11 cellular contexts compared by ENCODE assay signal in the genomic region with DNA sequence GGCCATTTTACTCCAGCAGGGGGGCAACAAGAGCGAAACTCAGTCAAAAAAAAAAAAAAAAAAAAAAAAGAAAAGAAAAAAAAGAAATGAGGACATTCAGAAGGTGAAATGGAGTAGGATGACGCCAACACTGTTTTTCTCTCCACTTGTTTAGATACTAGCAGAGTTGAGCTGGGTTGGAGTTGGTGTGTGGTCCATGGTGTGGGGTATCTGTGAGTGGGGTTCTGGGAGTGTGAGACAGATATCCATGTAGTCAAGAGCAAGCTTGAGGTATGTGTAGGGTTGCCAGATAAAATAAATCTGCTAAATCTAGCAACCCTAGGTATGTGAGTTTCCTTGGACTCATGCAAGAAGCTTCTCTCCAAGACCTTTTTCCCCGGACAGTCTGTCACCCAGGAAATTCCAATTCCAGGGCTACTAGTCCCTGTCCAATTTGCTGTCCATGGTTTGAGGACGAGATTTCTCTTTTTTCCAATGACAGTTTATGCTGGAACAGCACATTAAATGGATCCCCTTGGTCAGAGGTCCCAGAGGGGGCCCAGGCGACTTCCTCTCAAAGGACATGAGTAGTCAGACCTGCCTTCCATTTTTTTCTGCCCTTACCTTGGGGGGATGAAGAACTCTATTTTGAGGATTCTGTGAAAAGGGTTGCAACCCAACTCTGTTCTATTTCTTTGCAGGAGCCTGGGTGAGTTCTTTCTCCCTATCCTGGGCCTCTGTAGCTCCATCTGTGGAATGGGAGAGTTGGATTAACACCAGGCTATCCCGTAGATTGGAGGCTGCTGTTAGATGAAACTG. TPM values are rescaled to one million over a fixed set of nuclear protein-coding genes. Genes with fewer than 3 reads are reported as not detected.
A peak's percentile ranks its signal among the peaks of the same experiment; 100 is the strongest.
DNase-seq lines count a peak whose midpoint lies in the region; ATAC-seq and TF ChIP-seq lines count a peak whose summit lies in the region.
"Had no signal": no experiment of that assay in that cellular context is flagged by ENCODE, and none has a peak within 500 bp of the region (broad histone marks: within the 10 kb centered on the region; RNA-seq: fewer than 3 reads in every experiment).

No MANE protein-coding gene starts in this region.

- peaks cover 23% of the 10 kb centered on the region for H3K4me1 Mint-ChIP-seq in Calu3 (ENCODE audit: low read depth, unreplicated experiment)
- peaks cover 40% of the 10 kb centered on the region for H3K4me1 Mint-ChIP-seq in activated naive CD8-positive, alpha-beta T cell treated with anti-CD3 and anti-CD28 coated beads, Interleukin-2, amount 50 U/mL, for 24 hours
- H3K4me1 Mint-ChIP-seq in natural killer cell treated with Interleukin-12 subunit alpha and Interleukin-12 subunit beta and Interleukin-15 and Interleukin-18, amount 100 ng/mL, for 72 hours (ENCODE audit: low read depth in 2 of 2) = peaks cover 31 to 41% of the 10 kb centered on the region in 2 donors

- CTCF ChIA-PET in Calu3 (lab: Charles Lee) = interaction anchor here (0.5 to 4.9 kb wide), 13 partner anchors 10 to 1188 kb away, joined by 3 to 85 read pairs (median 5); partner anchors contain the start of gene RAD54L

- H3K36me3 Mint-ChIP-seq in Calu3 (ENCODE audit: insufficient read depth, unreplicated experiment) = peaks cover 16% of the 10 kb centered on the region
- no peaks in the 10 kb centered on the region for H3K36me3 Mint-ChIP-seq in activated naive CD8-positive, alpha-beta T cell treated with anti-CD3 and anti-CD28 coated beads, Interleukin-2, amount 50 U/mL, for 24 hours (ENCODE audit: low read depth)
- peaks cover 6% of the 10 kb centered on the region for H3K36me3 Mint-ChIP-seq in natural killer cell treated with Interleukin-12 subunit alpha and Interleukin-12 subunit beta and Interleukin-15 and Interleukin-18, amount 100 ng/mL, for 72 hours

- H3K4me3 Mint-ChIP-seq in Calu3 (ENCODE audit: low read depth, unreplicated experiment) = peak overlapping the region; percentile 87
- H3K4me3 Mint-ChIP-seq in activated naive CD8-positive, alpha-beta T cell treated with anti-CD3 and anti-CD28 coated beads, Interleukin-2, amount 50 U/mL, for 24 hours = peak overlapping the region; percentile 90
- peak overlapping the region; percentile 96 for H3K4me3 Mint-ChIP-seq in natural killer cell treated with Interleukin-12 subunit alpha and Interleukin-12 subunit beta and Interleukin-15 and Interleukin-18, amount 100 ng/mL, for 72 hours

- no peaks in the 10 kb centered on the region for H3K27me3 Mint-ChIP-seq in Calu3 (ENCODE audit: unreplicated experiment)
- H3K27me3 Mint-ChIP-seq in activated naive CD8-positive, alpha-beta T cell treated with anti-CD3 and anti-CD28 coated beads, Interleukin-2, amount 50 U/mL, for 24 hours = peaks cover 45% of the 10 kb centered on the region
- H3K27me3 Mint-ChIP-seq in natural killer cell treated with Interleukin-12 subunit alpha and Interleukin-12 subunit beta and Interleukin-15 and Interleukin-18, amount 100 ng/mL, for 72 hours = peaks cover 0 to 20% of the 10 kb centered on the region in 2 donors

- intact Hi-C loops in Calu3 (cut with micrococcal nuclease; ENCODE audit: unreplicated experiment) = loop anchor here (2.0 to 5.0 kb wide), 3 partner anchors 92 to 291 kb away; no protein-coding TSS in a partner anchor

- no peaks in the 10 kb centered on the region for H3K9me3 Mint-ChIP-seq in Calu3 (ENCODE audit: low read depth, unreplicated experiment)
- no peaks in the 10 kb centered on the region for H3K9me3 Mint-ChIP-seq in activated naive CD8-positive, alpha-beta T cell treated with anti-CD3 and anti-CD28 coated beads, Interleukin-2, amount 50 U/mL, for 24 hours
- H3K9me3 Mint-ChIP-seq in natural killer cell treated with Interleukin-12 subunit alpha and Interleukin-12 subunit beta and Interleukin-15 and Interleukin-18, amount 100 ng/mL, for 72 hours = no peaks in the 10 kb centered on the region

- TF ChIP-seq CTCF in Calu3 (IDR thresholded peaks at IDR 0.05; ENCODE audit: unreplicated experiment) (no peak), Peyer's patch (IDR thresholded peaks at IDR 0.05) (no peak), GM10266 (IDR thresholded peaks at IDR 0.05; ENCODE audit: control insufficient read depth, insufficient read depth, low read depth, missing control alignments) (no peak)

- H3K27ac Mint-ChIP-seq in Calu3 (ENCODE audit: unreplicated experiment) = no peak overlapping the region
- H3K27ac Mint-ChIP-seq in activated naive CD8-positive, alpha-beta T cell treated with anti-CD3 and anti-CD28 coated beads, Interleukin-2, amount 50 U/mL, for 24 hours = no peak overlapping the region
- peak overlapping the region in 1 of 2 donors; percentile 82 for H3K27ac Mint-ChIP-seq in natural killer cell treated with Interleukin-12 subunit alpha and Interleukin-12 subunit beta and Interleukin-15 and Interleukin-18, amount 100 ng/mL, for 72 hours

- no peak overlapping the region for H3K4me3 ChIP-seq in Peyer's patch

- no peak for ATAC-seq in activated naive CD8-positive, alpha-beta T cell treated with anti-CD3 and anti-CD28 coated beads, Interleukin-2, amount 50 U/mL, for 24 hours
- no peak for ATAC-seq in natural killer cell treated with Interleukin-12 subunit alpha and Interleukin-12 subunit beta and Interleukin-15 and Interleukin-18, amount 100 ng/mL, for 72 hours

- peaks cover 0 to 38% (median 8%) of the 10 kb centered on the region in 4 donors for H3K4me1 ChIP-seq in Peyer's patch

- DNase-seq in Calu3 = no peak
- peak; percentile 15 for DNase-seq in KBM-7
- DNase-seq in activated naive CD8-positive, alpha-beta T cell treated with anti-CD3 and anti-CD28 coated beads, Interleukin-2, amount 50 U/mL, for 24 hours = no peak
- no peak for DNase-seq in natural killer cell treated with Interleukin-12 subunit alpha and Interleukin-12 subunit beta and Interleukin-15 and Interleukin-18, amount 100 ng/mL, for 72 hours (ENCODE audit: low spot score)
- no peak for DNase-seq in Peyer's patch
- no peak for DNase-seq in anterior cingulate cortex (lab: John Stamatoyannopoulos, UW)
- DNase-seq in GM10266 (ENCODE audit: extremely low spot score) = no peak
- no peak for DNase-seq in DMS 273 treated with DMSO at 0.1 percent for 48 hours (lab: John Stamatoyannopoulos, UW)
- DNase-seq: cortex of kidney had no signal

- in situ Hi-C loops in KBM-7 (cut with MboI; ENCODE audit: low pct_unique_long_range_greater_than_20kb, low sequenced_read_pairs) = loop anchor here (25.0 kb wide), 1 partner anchor 277 kb away; no protein-coding TSS in a partner anchor

- no peaks in the 10 kb centered on the region for H3K9me3 ChIP-seq in Peyer's patch
- H3K9me3 ChIP-seq: mucosa of descending colon had no signal

- peaks cover 0 to 30% of the 10 kb centered on the region in 2 donors for H3K27me3 ChIP-seq in Peyer's patch

- no peaks in the 10 kb centered on the region for H3K36me3 ChIP-seq in Peyer's patch

- H3K27ac ChIP-seq in Peyer's patch = no peak overlapping the region

- TF ChIP-seq POLR2A in Peyer's patch (IDR thresholded peaks at IDR 0.05) = no peak

- BruUV-seq in Calu3 (replicated peaks; lab: Mats Ljungman, UMichigan) = no TSS peak

RNA-seq across cellular contexts. Expression of gene FOXD2, which starts 2.1 kb away (rescaled TPM):
- total RNA-seq in Calu3 (2022) (0.68 and 0.78 TPM in 2 replicates), Peyer's patch (1 to 10 TPM in 3 of 4 donors, not detected in 1; 1.1 to 1.5 (median 1.3) TPM)
- under 1 TPM; 0.33 to 0.36 TPM for total RNA-seq in natural killer cell treated with Interleukin-12 subunit alpha and Interleukin-12 subunit beta and Interleukin-15 and Interleukin-18, amount 100 ng/mL, for 72 hours

RNA-seq across cellular contexts. Expression of gene FOXE3, which starts 19.6 kb away (rescaled TPM):
- total RNA-seq in Calu3 (2022) (not detected in 2 replicates), Peyer's patch (not detected)
- not detected for total RNA-seq in natural killer cell treated with Interleukin-12 subunit alpha and Interleukin-12 subunit beta and Interleukin-15 and Interleukin-18, amount 100 ng/mL, for 72 hours
- total RNA-seq: SK-MEL-5 had no signal
